Comparison of ENCODE assay signal across 30 cellular contexts in the genomic region with DNA sequence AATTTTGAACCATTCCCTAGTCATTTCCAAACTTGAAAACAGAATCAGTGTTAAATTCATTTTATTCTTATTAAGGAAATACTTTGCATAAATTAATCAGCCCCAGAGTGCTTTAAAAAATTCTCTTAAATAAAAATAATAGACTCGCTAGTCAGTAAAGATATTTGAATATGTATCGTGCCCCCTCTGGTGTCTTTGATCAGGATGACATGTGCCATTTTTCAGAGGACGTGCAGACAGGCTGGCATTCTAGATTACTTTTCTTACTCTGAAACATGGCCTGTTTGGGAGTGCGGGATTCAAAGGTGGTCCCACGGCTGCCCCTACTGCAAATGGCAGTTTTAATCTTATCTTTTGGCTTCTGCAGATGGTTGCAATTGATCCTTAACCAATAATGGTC. TPM values are rescaled to one million over a fixed set of nuclear protein-coding genes. Genes with fewer than 3 reads are reported as not detected.
DNase-seq lines count a peak whose midpoint lies in the region; ATAC-seq and TF ChIP-seq lines count a peak whose summit lies in the region.
"Had no signal": no experiment of that assay in that cellular context is flagged by ENCODE, and none has a peak within 500 bp of the region (broad histone marks: within the 10 kb centered on the region; RNA-seq: fewer than 3 reads in every experiment).

No MANE protein-coding gene starts in this region.

- no peak overlapping the region for H3K9ac ChIP-seq in Loucy (ENCODE audit: low read depth, low read length, poor library complexity, severe bottlenecking)

- ATAC-seq in RWPE2 (ENCODE audit: low read depth), result no peak
- ATAC-seq in GM21515 (IDR thresholded peaks at IDR 0.05; ENCODE audit: unreplicated experiment), result no peak
- ATAC-seq: GM23338, HepG2, K562, T-helper 17 cell had no signal

- H3K4me2 ChIP-seq in Loucy (ENCODE audit: low read depth, low read length, poor library complexity, severe bottlenecking), result no peak overlapping the region
- H3K4me2 ChIP-seq in OCI-LY7 (ENCODE audit: low read length), result no peak overlapping the region
- H3K4me2 ChIP-seq: GM23338 had no signal

- H3K27ac Mint-ChIP-seq in mesothelial cell of epicardium, result no peak overlapping the region
- H3K27ac Mint-ChIP-seq: B cell; CD14-positive monocyte; CD8-positive, alpha-beta memory T cell; GM23338; H9; T-helper 17 cell had no signal

- no peak overlapping the region for H3K4me3 ChIP-seq in Loucy (ENCODE audit: low read length, poor library complexity, severe bottlenecking)
- H3K4me3 ChIP-seq in RWPE2 (ENCODE audit: severe bottlenecking), result no peak overlapping the region
- H3K4me3 ChIP-seq in OCI-LY7 (ENCODE audit: low read depth, low read length, poor library complexity, severe bottlenecking), result no peak overlapping the region
- H3K4me3 ChIP-seq: GM23338, K562, SK-N-MC had no signal

- H3K27ac ChIP-seq in RWPE2 (ENCODE audit: poor library complexity, severe bottlenecking) (no peak overlapping the region), caudate nucleus (ENCODE audit: low read depth, low read length) (no peak overlapping the region), OCI-LY7 (ENCODE audit: low read depth, low read length, poor library complexity, severe bottlenecking) (no peak overlapping the region)
- H3K27ac ChIP-seq: RWPE1, SK-N-MC had no signal

- H3K27me3 ChIP-seq in Loucy (ENCODE audit: insufficient read depth, low read length, poor library complexity, severe bottlenecking) (no peaks in the 10 kb centered on the region), RWPE2 (ENCODE audit: insufficient read depth, poor library complexity, severe bottlenecking) (no peaks in the 10 kb centered on the region)

- H3K9me3 Mint-ChIP-seq in mesothelial cell of epicardium, result peaks cover 15% of the 10 kb centered on the region

- DNase-seq in Daoy (ENCODE audit: low read depth) (peak; percentile 17), RWPE2 (ENCODE audit: low spot score) (no peak), mesothelial cell of epicardium (ENCODE audit: low spot score in 2 of 2, unreplicated experiment in 2 of 2) (no peak), caudate nucleus (lab: John Stamatoyannopoulos, UW) (no peak), OCI-LY7 (ENCODE audit: low spot score) (no peak)
- DNase-seq: CD8-positive, alpha-beta memory T cell; H9; Kasumi-1; MM.1S; NCI-H1048; NCI-H1417 treated with DMSO at 0.1 percent for 48 hours; NCI-H187; NCI-H2081 treated with DMSO at 0.1 percent for 48 hours; NCI-H2171 treated with DMSO at 0.1 percent for 48 hours; NCI-H345; NCI-H524; NCI-H774; NK-92 treated with Interleukin-12 subunit alpha and Interleukin-12 subunit beta, amount 100 ng/mL, for 24 hours; SHP77 treated with DMSO at 0.1 percent for 48 hours; T-helper 17 cell had no signal

- H3K27me3 Mint-ChIP-seq in mesothelial cell of epicardium (ENCODE audit: low read depth), result peaks cover 9% of the 10 kb centered on the region

- BruUV-seq in OCI-LY7 (replicated peaks; lab: Mats Ljungman, UMichigan), result no TSS peak

- H3K9me2 ChIP-seq in Loucy (replicated peaks; ENCODE audit: low read depth, low read length) (no peaks in the 10 kb centered on the region), OCI-LY7 (ENCODE audit: insufficient read depth, low read length) (no peaks in the 10 kb centered on the region)

- H2AFZ ChIP-seq in Loucy (ENCODE audit: low read length) (no peak overlapping the region), OCI-LY7 (ENCODE audit: low read length) (no peak overlapping the region)
- H2AFZ ChIP-seq: GM23338 had no signal

- intact Hi-C loops in OCI-LY7 (cut with micrococcal nuclease; ENCODE audit: unreplicated experiment), result no loop called here

- H3K4me1 Mint-ChIP-seq in mesothelial cell of epicardium, result no peaks in the 10 kb centered on the region
- H3K4me1 Mint-ChIP-seq: B cell; CD14-positive monocyte; CD8-positive, alpha-beta memory T cell; T-helper 17 cell had no signal

- H3K4me1 ChIP-seq in Loucy (ENCODE audit: insufficient read depth, low read length, poor library complexity, severe bottlenecking) (no peaks in the 10 kb centered on the region), RWPE2 (ENCODE audit: insufficient read depth, poor library complexity, severe bottlenecking) (no peaks in the 10 kb centered on the region), OCI-LY7 (ENCODE audit: insufficient read depth, low read length, poor library complexity, severe bottlenecking) (no peaks in the 10 kb centered on the region)

- peak; percentile 37 for TF ChIP-seq CTCF in Loucy (conservative IDR thresholded peaks at IDR 0.05; ENCODE audit: low read length)
- peak; percentile 17 for TF ChIP-seq CTCF in RWPE2 (IDR thresholded peaks at IDR 0.05; ENCODE audit: poor library complexity, severe bottlenecking)
- TF ChIP-seq CTCF in mesothelial cell of epicardium (IDR thresholded peaks at IDR 0.05; ENCODE audit: unreplicated experiment), result no peak
- no peak for TF ChIP-seq CTCF in OCI-LY7 (conservative IDR thresholded peaks at IDR 0.05; ENCODE audit: low read length)

- POLR2A ChIA-PET in OCI-LY7 (lab: Charles Lee), result no interaction called here

- H3K79me2 ChIP-seq in Loucy (ENCODE audit: insufficient read depth, low read length) (no peaks in the 10 kb centered on the region), OCI-LY7 (ENCODE audit: insufficient read depth, low read depth, low read length) (no peaks in the 10 kb centered on the region)

- H3F3A ChIP-seq in Loucy (ENCODE audit: low read depth), result no peaks in the 10 kb centered on the region

- CTCF ChIA-PET in OCI-LY7 (lab: Charles Lee; ENCODE audit: unreplicated experiment), result no interaction called here

- H3K36me3 ChIP-seq in Loucy (ENCODE audit: insufficient read depth, low read length), result no peaks in the 10 kb centered on the region
- H3K36me3 ChIP-seq in RWPE2 (ENCODE audit: low read depth), result no peaks in the 10 kb centered on the region
- H3K36me3 ChIP-seq in OCI-LY7 (ENCODE audit: insufficient read depth, low read length), result no peaks in the 10 kb centered on the region

- H4K20me1 ChIP-seq in Loucy (ENCODE audit: insufficient read depth, low read length, poor library complexity, severe bottlenecking), result no peaks in the 10 kb centered on the region
- H4K20me1 ChIP-seq in OCI-LY7 (ENCODE audit: insufficient read depth, low read length), result no peaks in the 10 kb centered on the region

- no peaks in the 10 kb centered on the region for H3K36me3 Mint-ChIP-seq in mesothelial cell of epicardium
- H3K36me3 Mint-ChIP-seq: CD14-positive monocyte had no signal

- no peak overlapping the region for H3K4me3 Mint-ChIP-seq in mesothelial cell of epicardium
- H3K4me3 Mint-ChIP-seq: B cell; CD8-positive, alpha-beta memory T cell; GM23338; H9; T-helper 17 cell had no signal

- no peaks in the 10 kb centered on the region for H3K9me3 ChIP-seq in Loucy (ENCODE audit: insufficient read depth, low read depth, low read length)
- H3K9me3 ChIP-seq in RWPE2 (ENCODE audit: severe bottlenecking), result no peaks in the 10 kb centered on the region
- H3K9me3 ChIP-seq in OCI-LY7 (ENCODE audit: low read length), result no peaks in the 10 kb centered on the region

RNA-seq across cellular contexts. Expression of gene MROH2A, which starts 5.5 kb away (rescaled TPM):
- total RNA-seq in Daoy (2014; rRNA removed; shearing (Covaris generic)), result 0.21 and 0.80 TPM in 2 replicates
- total RNA-seq in mesothelial cell of epicardium (not detected in 3 replicates), OCI-LY7 (2022) (not detected in 2 replicates)
- not detected in 2 replicates for total RNA-seq in OCI-LY7 (2014; rRNA removed; shearing (Covaris generic))
- total RNA-seq: B cell; CD8-positive, alpha-beta memory T cell; GM23338; H9; K562; T-helper 17 cell had no signal

RNA-seq across cellular contexts. Expression of gene UGT1A1, which starts 12.5 kb away (rescaled TPM):
- total RNA-seq in Daoy (2014; rRNA removed; shearing (Covaris generic)), result 0.03 and 0.06 TPM in 2 replicates
- total RNA-seq in mesothelial cell of epicardium (not detected in 3 replicates), OCI-LY7 (2022) (not detected in 2 replicates)
- total RNA-seq in OCI-LY7 (2014; rRNA removed; shearing (Covaris generic)), result not detected in 2 replicates
- total RNA-seq: A673; B cell; CD8-positive, alpha-beta memory T cell; GM23338; H9; K562; T-helper 17 cell had no signal

RNA-seq across cellular contexts. Expression of gene UGT1A3, which starts 43.7 kb away (rescaled TPM):
- not detected in 2 replicates for total RNA-seq in Daoy (2014; rRNA removed; shearing (Covaris generic))
- total RNA-seq in mesothelial cell of epicardium (not detected in 3 replicates), OCI-LY7 (2022) (not detected in 2 replicates)
- total RNA-seq in OCI-LY7 (2014; rRNA removed; shearing (Covaris generic)), result not detected in 2 replicates
- total RNA-seq: A673; B cell; CD8-positive, alpha-beta memory T cell; GM23338; H9; HepG2; K562; T-helper 17 cell had no signal

RNA-seq across cellular contexts. Expression of gene UGT1A4, which starts 54.0 kb away (rescaled TPM):
- 0.63 TPM in 1 of 2 replicates, not detected in the other for total RNA-seq in Daoy (2014; rRNA removed; shearing (Covaris generic))
- not detected in 3 replicates for total RNA-seq in mesothelial cell of epicardium
- total RNA-seq in OCI-LY7 (2014; rRNA removed; shearing (Covaris generic)), result not detected in 2 replicates
- not detected in 2 replicates for total RNA-seq in OCI-LY7 (2022)
- total RNA-seq: B cell; CD8-positive, alpha-beta memory T cell; GM23338; H9; HepG2; K562; T-helper 17 cell had no signal

RNA-seq across cellular contexts. Expression of gene UGT1A5, which starts 59.9 kb away (rescaled TPM):
- total RNA-seq in Daoy (2014; rRNA removed; shearing (Covaris generic)), result 0.34 TPM in 1 of 2 replicates, not detected in the other
- not detected in 3 replicates for total RNA-seq in mesothelial cell of epicardium
- not detected in 2 replicates for total RNA-seq in OCI-LY7 (2014; rRNA removed; shearing (Covaris generic))
- not detected in 2 replicates for total RNA-seq in OCI-LY7 (2022)
- total RNA-seq: A673; B cell; CD8-positive, alpha-beta memory T cell; GM23338; H9; HepG2; K562; T-helper 17 cell had no signal

Comparison
In these comparisons a context has a peak if more than half of its experiments do, and no peak if none do; other contexts are left out.
1. CTCF ChIP-seq: peak in Loucy (single experiment) and RWPE2 (single experiment); none in mesothelial cell of epicardium (single experiment) and OCI-LY7 (single experiment).